ENCODE assay signal across 16 cellular contexts in the genomic region with DNA sequence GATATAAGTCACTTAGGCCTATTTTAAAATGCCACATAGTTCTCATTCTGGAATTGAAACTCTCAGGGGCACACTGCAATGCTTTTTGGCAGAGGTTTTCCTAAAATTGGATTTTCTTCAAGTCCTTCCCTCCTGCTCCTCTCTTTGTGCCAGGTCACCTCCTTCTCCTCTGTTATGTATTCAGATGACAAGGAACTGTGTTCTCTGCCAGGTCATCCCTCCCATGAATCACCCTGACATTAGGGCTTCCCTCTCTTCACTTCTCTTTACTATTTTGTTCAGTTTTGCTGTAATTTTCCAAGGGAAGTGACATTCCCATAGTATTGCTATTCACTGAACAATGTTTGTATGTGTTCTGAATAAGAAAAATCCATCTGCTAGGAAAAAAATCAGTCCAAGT.
A peak's percentile ranks its signal among the peaks of the same experiment; 100 is the strongest.
DNase-seq lines count a peak whose midpoint lies in the region; ATAC-seq and TF ChIP-seq lines count a peak whose summit lies in the region.
"Had no signal": no experiment of that assay in that cellular context is flagged by ENCODE, and none has a peak within 500 bp of the region (broad histone marks: within the 10 kb centered on the region; RNA-seq: fewer than 3 reads in every experiment).

No MANE protein-coding gene starts in this region.

- H3K4me3 ChIP-seq in fibroblast of mammary gland (ENCODE audit: control insufficient read depth, low read depth, low read length), result no peak overlapping the region
- H3K4me3 ChIP-seq: hepatocyte, psoas muscle had no signal

- H3K4me3 Mint-ChIP-seq in progenitor cell of endocrine pancreas (ENCODE audit: low read depth) (no peak overlapping the region), CD14-positive monocyte (no peak overlapping the region)
- H3K4me3 Mint-ChIP-seq: activated naive CD8-positive, alpha-beta T cell treated with anti-CD3 and anti-CD28 coated beads for 36 hours; activated T-cell treated with anti-CD3 and anti-CD28 coated beads, Interleukin-2, amount 50 U/mL, for 24 hours had no signal

- DNase-seq in GM04504 (ENCODE audit: low read depth), result peak; percentile 8
- DNase-seq in RKO (ENCODE audit: low spot score), result peak; percentile 32
- peak; percentile 61 for DNase-seq in fibroblast of mammary gland (ENCODE audit: low read depth)
- no peak for DNase-seq in progenitor cell of endocrine pancreas (ENCODE audit: low spot score, unreplicated experiment)
- DNase-seq in NCI-H2171 treated with DMSO at 0.1 percent for 48 hours (lab: John Stamatoyannopoulos, UW), result no peak
- DNase-seq in CD14-positive monocyte (ENCODE audit: low spot score), result no peak
- DNase-seq in NCI-H2029 treated with DMSO at 0.1 percent for 48 hours (lab: John Stamatoyannopoulos, UW), result no peak
- DNase-seq: activated CD4-positive, alpha-beta T cell treated with anti-CD3 and anti-CD28 coated beads for 4 hours; activated naive CD8-positive, alpha-beta T cell treated with anti-CD3 and anti-CD28 coated beads for 36 hours; activated T-cell treated with anti-CD3 and anti-CD28 coated beads, Interleukin-2, amount 50 U/mL, for 24 hours; NCI-H187 treated with DMSO at 0.1 percent for 48 hours; NCI-H748 treated with DMSO at 0.1 percent for 48 hours; psoas muscle; T-helper 2 cell had no signal

- no peaks in the 10 kb centered on the region for H3K9me3 Mint-ChIP-seq in progenitor cell of endocrine pancreas (ENCODE audit: low read depth)
- H3K9me3 Mint-ChIP-seq in CD14-positive monocyte, result peaks cover 0 to 3% (median 0%) of the 10 kb centered on the region in 7 donors
- H3K9me3 Mint-ChIP-seq: activated naive CD8-positive, alpha-beta T cell treated with anti-CD3 and anti-CD28 coated beads for 36 hours had no signal

- H3K36me3 Mint-ChIP-seq in progenitor cell of endocrine pancreas (ENCODE audit: insufficient read depth) (no peaks in the 10 kb centered on the region), CD14-positive monocyte (no peaks in the 10 kb centered on the region)
- H3K36me3 Mint-ChIP-seq: activated naive CD8-positive, alpha-beta T cell treated with anti-CD3 and anti-CD28 coated beads for 36 hours had no signal

- H3K27me3 Mint-ChIP-seq in progenitor cell of endocrine pancreas (no peaks in the 10 kb centered on the region), CD14-positive monocyte (ENCODE audit: low read depth in 3 of 3) (no peaks in the 10 kb centered on the region)
- H3K27me3 Mint-ChIP-seq: activated naive CD8-positive, alpha-beta T cell treated with anti-CD3 and anti-CD28 coated beads for 36 hours; activated T-cell treated with anti-CD3 and anti-CD28 coated beads, Interleukin-2, amount 50 U/mL, for 24 hours had no signal

- no peaks in the 10 kb centered on the region for H3K4me1 Mint-ChIP-seq in progenitor cell of endocrine pancreas (ENCODE audit: low read depth)
- H3K4me1 Mint-ChIP-seq in CD14-positive monocyte, result no peaks in the 10 kb centered on the region
- H3K4me1 Mint-ChIP-seq: activated naive CD8-positive, alpha-beta T cell treated with anti-CD3 and anti-CD28 coated beads for 36 hours had no signal

- ATAC-seq in GM21360 (IDR thresholded peaks at IDR 0.05; ENCODE audit: unreplicated experiment), result no peak
- ATAC-seq: psoas muscle had no signal

- TF ChIP-seq CTCF in fibroblast of mammary gland (conservative IDR thresholded peaks at IDR 0.05; ENCODE audit: control insufficient read depth, insufficient read depth, low read depth, low read length) (no peak), progenitor cell of endocrine pancreas (IDR thresholded peaks at IDR 0.05; ENCODE audit: unreplicated experiment) (no peak), CD14-positive monocyte (IDR thresholded peaks at IDR 0.05) (no peak)

- intact Hi-C loops in CD14-positive monocyte (cut with micrococcal nuclease), result no loop called here

- peak overlapping the region; percentile 49 for H3K27ac Mint-ChIP-seq in progenitor cell of endocrine pancreas
- no peak overlapping the region for H3K27ac Mint-ChIP-seq in CD14-positive monocyte
- H3K27ac Mint-ChIP-seq: activated naive CD8-positive, alpha-beta T cell treated with anti-CD3 and anti-CD28 coated beads for 36 hours; activated T-cell treated with anti-CD3 and anti-CD28 coated beads, Interleukin-2, amount 50 U/mL, for 24 hours had no signal

Comparison
In these comparisons a context has a peak if more than half of its experiments do, and no peak if none do; other contexts are left out.
1. DNase-seq: peak in GM04504 (single experiment), RKO (single experiment) and fibroblast of mammary gland (single experiment); none in progenitor cell of endocrine pancreas (single experiment), NCI-H2171 treated with DMSO at 0.1 percent for 48 hours (single experiment), CD14-positive monocyte (single experiment) and NCI-H2029 treated with DMSO at 0.1 percent for 48 hours (single experiment).